In the genomic region with DNA sequence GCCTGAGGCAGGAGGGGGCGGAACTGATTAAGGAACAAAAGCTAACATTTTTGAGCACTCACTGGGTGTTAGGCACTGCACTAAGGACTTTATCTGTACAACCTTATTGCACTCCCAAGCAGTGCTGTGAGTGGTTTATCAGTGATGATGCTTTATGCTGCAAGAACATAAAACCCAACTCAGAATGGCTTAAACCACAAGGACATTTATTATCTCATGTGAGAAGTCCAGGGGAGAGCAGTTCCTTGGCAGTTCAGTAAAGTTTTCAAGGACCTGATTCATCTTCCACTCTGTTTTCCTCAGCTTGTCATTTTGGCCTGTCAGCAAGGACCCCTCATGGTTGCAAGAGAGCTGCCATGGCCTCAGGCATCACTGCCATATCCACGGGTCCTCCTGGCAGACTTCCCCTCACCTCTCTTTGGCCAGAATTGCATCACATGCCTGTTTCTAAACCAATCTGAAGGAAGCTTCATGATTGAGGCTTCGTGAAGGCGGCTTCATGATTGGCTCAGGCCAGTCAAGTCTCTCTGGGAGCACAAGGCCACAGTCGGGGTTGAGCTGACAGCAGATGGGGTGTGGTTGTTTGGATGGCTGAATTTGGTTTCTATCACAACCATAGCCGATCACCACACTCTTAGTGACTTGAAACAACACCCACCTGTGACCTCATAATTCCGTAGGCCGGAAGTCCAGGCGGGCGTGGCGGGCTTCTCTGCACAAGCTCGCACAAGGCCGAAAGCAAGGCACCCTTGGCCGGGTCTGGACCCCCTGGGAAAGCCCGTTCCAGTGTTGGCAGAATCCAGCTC, we compare ENCODE assay signal across 8 cellular contexts. TPM values are rescaled to one million over a fixed set of nuclear protein-coding genes. Genes with fewer than 3 reads are reported as not detected.
DNase-seq lines count a peak whose midpoint lies in the region; ATAC-seq, FAIRE-seq and TF ChIP-seq lines count a peak whose summit lies in the region.

No MANE protein-coding gene starts in this region.

- no peak overlapping the region for H3K27ac ChIP-seq in endodermal cell (ENCODE audit: low read depth, low read length)

- no peak overlapping the region for H3K4me3 Mint-ChIP-seq in endodermal cell

- no peaks in the 10 kb centered on the region for H3K36me3 Mint-ChIP-seq in endodermal cell (ENCODE audit: low read depth)

- no peak overlapping the region for H3K4me3 ChIP-seq in endodermal cell (ENCODE audit: low read length)

- peak; percentile 82 for ATAC-seq in HG03565 (IDR thresholded peaks at IDR 0.05; ENCODE audit: unreplicated experiment)

- DNase-seq in GM19239 (ENCODE audit: insufficient read length, low spot score) (no peak), posterior vena cava (ENCODE audit: low spot score) (peak; percentile 85), NCI-H128 (lab: John Stamatoyannopoulos, UW; ENCODE audit: unreplicated experiment) (no peak), NCI-H2107 (lab: John Stamatoyannopoulos, UW) (no peak), endodermal cell (no peak), urothelium cell line (ENCODE audit: low spot score) (no peak)
- DNase-seq in central memory CD4-positive, alpha-beta T cell: peak; percentile 68

- H3K36me3 ChIP-seq in endodermal cell (ENCODE audit: control insufficient read depth, insufficient read depth, low read length): no peaks in the 10 kb centered on the region

- 94% methylated on average over 7 to 15 of the region's 15 CpGs for WGBS in endodermal cell (ENCODE audit: insufficient coverage in 1 of 2, insufficient read length in 1 of 2), 2 experiments

- no peaks in the 10 kb centered on the region for H3K9me3 Mint-ChIP-seq in endodermal cell

- no peak overlapping the region for H3K27ac Mint-ChIP-seq in endodermal cell

- peaks cover 11% of the 10 kb centered on the region for H3K4me1 Mint-ChIP-seq in endodermal cell

- H3K4me1 ChIP-seq in endodermal cell (ENCODE audit: control insufficient read depth, insufficient read depth, low read length): peaks cover 11% of the 10 kb centered on the region

- H3K27me3 Mint-ChIP-seq in endodermal cell (ENCODE audit: insufficient read depth): peaks cover 36% of the 10 kb centered on the region

- H3K9ac ChIP-seq in endodermal cell (ENCODE audit: extremely low read depth, low read length, poor library complexity, severe bottlenecking): no peak overlapping the region

- no peak for TF ChIP-seq CTCF in endodermal cell (conservative IDR thresholded peaks at IDR 0.05)

- no peaks in the 10 kb centered on the region for H3K9me3 ChIP-seq in endodermal cell (ENCODE audit: control insufficient read depth, low read length)

- FAIRE-seq in GM19239 (lab: Jason Lieb, UNC): peak; percentile 74
- no peak for FAIRE-seq in urothelium cell line (lab: Jason Lieb, UNC)

- no peaks in the 10 kb centered on the region for H3K27me3 ChIP-seq in endodermal cell (ENCODE audit: control insufficient read depth, insufficient read depth, low read length, poor library complexity, severe bottlenecking)

- intact Hi-C loops in posterior vena cava (cut with DNase I): no loop called here

RNA-seq across cellular contexts. Expression of a gene that starts 15.8 kb away (rescaled TPM):
- total RNA-seq in posterior vena cava (1 to 10 TPM; 1.3 to 2.1 TPM), endodermal cell (under 1 TPM; 0.31 to 0.93 TPM)
- 26.5 TPM for polyA plus RNA-seq in endodermal cell (2013, experiment 1 of 2)
- 23.8 TPM for polyA plus RNA-seq in endodermal cell (2013, experiment 2 of 2)

RNA-seq across cellular contexts. Expression of a gene that starts 23.1 kb away (rescaled TPM):
- under 1 TPM; 0.14 to 0.28 TPM for total RNA-seq in posterior vena cava
- 1 to 10 TPM; 1.3 to 3.0 TPM for total RNA-seq in endodermal cell
- polyA plus RNA-seq in endodermal cell (2013, experiment 1 of 2): 11.9 TPM
- 13.2 TPM for polyA plus RNA-seq in endodermal cell (2013, experiment 2 of 2)

RNA-seq across cellular contexts. Expression of a gene that starts 43.7 kb away (rescaled TPM):
- total RNA-seq in posterior vena cava: under 1 TPM in 1 of 2 donors, not detected in 1; 0.48 TPM
- total RNA-seq in endodermal cell: not detected
- polyA plus RNA-seq in endodermal cell (2013, experiment 1 of 2): not detected
- polyA plus RNA-seq in endodermal cell (2013, experiment 2 of 2): not detected

Comparison
In these comparisons a context has a peak if more than half of its experiments do, and no peak if none do; other contexts are left out.
1. DNase-seq: peak in central memory CD4-positive, alpha-beta T cell (single experiment) and posterior vena cava (single experiment); none in GM19239 (single experiment), NCI-H128 (single experiment), NCI-H2107 (single experiment), endodermal cell (single experiment) and urothelium cell line (single experiment).